In genomic region chr1:110554871-110555801, GRCh38 we compare ENCODE assay signal across 8 cellular contexts. TPM values are rescaled to one million over a fixed set of nuclear protein-coding genes. Genes with fewer than 3 reads are reported as not detected.
A peak's percentile ranks its signal among the peaks of the same experiment; 100 is the strongest.
DNase-seq lines count a peak whose midpoint lies in the region; ATAC-seq and TF ChIP-seq lines count a peak whose summit lies in the region.

No MANE protein-coding gene starts in this region.

- H3F3A ChIP-seq in GM23248 (ENCODE audit: insufficient read depth) = no peaks in the 10 kb centered on the region

- peak; percentile 73 for ATAC-seq in left colon

- no peak overlapping the region for H3K9ac ChIP-seq in GM23248

- H3K9me3 ChIP-seq in AG04450 (ENCODE audit: control insufficient read depth, insufficient read depth, low read length) = no peaks in the 10 kb centered on the region
- no peaks in the 10 kb centered on the region for H3K9me3 ChIP-seq in GM23248 (ENCODE audit: low read depth)

- DNase-seq in AG04450 (ENCODE audit: low read depth, low spot score) (no peak), GM23248 (peak; percentile 56), cerebellar cortex (ENCODE audit: low spot score) (peak; percentile 54), left colon (peak in 1 of 2 donors; percentile 40), posterior vena cava (ENCODE audit: low spot score) (no peak), NCI-H510A (lab: John Stamatoyannopoulos, UW) (no peak)
- peak; percentile 43 for DNase-seq in activated CD4-positive, alpha-beta T cell treated with anti-CD3 and anti-CD28 coated beads for 1 hour
- DNase-seq in stimulated activated CD4-positive, alpha-beta T cell treated with anti-CD3 and anti-CD28 coated beads, Interleukin-4, amount 100 ng/mL, for 24 hours = peak; percentile 51

- in situ Hi-C loops in GM23248 (cut with MboI) = no loop called here

- H3K27me3 ChIP-seq in AG04450 (ENCODE audit: control insufficient read depth, insufficient read depth, low read length) = peaks cover 36% of the 10 kb centered on the region
- peaks cover 19% of the 10 kb centered on the region for H3K27me3 ChIP-seq in GM23248 (replicated peaks; ENCODE audit: insufficient read depth)

- H3K36me3 ChIP-seq in GM23248 (ENCODE audit: low read depth) = no peaks in the 10 kb centered on the region

- intact Hi-C loops in left colon (cut with DNase I, micrococcal nuclease) = loop anchor here in 1 of 2 donors (5.0 kb wide), 1 partner anchor 62 kb away; no protein-coding TSS in a partner anchor
- intact Hi-C loops in posterior vena cava (cut with DNase I) = loop anchor here (5.0 to 10.0 kb wide), 2 partner anchors 50 to 62 kb away; partner anchors contain the start of gene KCNA2 (in 1 of the 2)

- H4K20me1 ChIP-seq in GM23248 (ENCODE audit: insufficient read depth) = no peaks in the 10 kb centered on the region

- H3K79me2 ChIP-seq in GM23248 (ENCODE audit: insufficient read depth) = no peaks in the 10 kb centered on the region

- no peaks in the 10 kb centered on the region for H3K4me1 ChIP-seq in GM23248 (ENCODE audit: insufficient read depth)

- no peak overlapping the region for H2AFZ ChIP-seq in GM23248

- H3K9me2 ChIP-seq in GM23248 (ENCODE audit: insufficient read depth) = no peaks in the 10 kb centered on the region

- H3K4me3 ChIP-seq in AG04450 (ENCODE audit: low read depth, low read length) (no peak overlapping the region; the same call in 1 of the 2 replicates), GM23248 (no peak overlapping the region)

- H3K27ac ChIP-seq in AG04450 (ENCODE audit: low read depth, low read length) (no peak overlapping the region), GM23248 (no peak overlapping the region)

- 10 to 13% methylated on average over 39 to 45 of the region's 53 CpGs for WGBS in GM23248 (ENCODE audit: low coverage in 1 of 2, low lambda C conversion rate in 2 of 2, missing lambda C conversion rate in 2 of 2), 2 experiments

- POLR2A ChIA-PET in AG04450 (lab: Yijun Ruan, JAX) = no interaction called here

- CTCF ChIA-PET in AG04450 (lab: Charles Lee) = interaction anchor here (0.6 to 1.4 kb wide), 8 partner anchors 10 to 61 kb away, joined by 3 to 6 read pairs (median 3); no protein-coding TSS in a partner anchor

- no peak overlapping the region for H3K4me2 ChIP-seq in GM23248 (ENCODE audit: unreplicated experiment)

- peak; percentile 55 for TF ChIP-seq CTCF in AG04450 (IDR thresholded peaks at IDR 0.05; ENCODE audit: low read depth, low read length)

RNA-seq across cellular contexts. Expression of gene KCNA10, which starts 36.2 kb away (rescaled TPM):
- polyA plus RNA-seq in AG04450 (2011; rRNA removed) = not detected in 2 replicates
- not detected in 2 replicates for polyA minus RNA-seq in AG04450 (2011; rRNA and poly(A)+ RNA removed)
- total RNA-seq in GM23248 (2014; rRNA removed; shearing (Covaris generic)) = not detected in 2 replicates
- polyA plus RNA-seq in GM23248 (2016; fragmentation: Nextera tagmentation; extraction: Ambion mirVana) = not detected in 2 replicates
- not detected for total RNA-seq in left colon
- not detected for total RNA-seq in posterior vena cava

RNA-seq across cellular contexts. Expression of gene KCNA2, which starts 51.0 kb away (rescaled TPM):
- not detected in 2 replicates for polyA plus RNA-seq in AG04450 (2011; rRNA removed)
- not detected in 2 replicates for polyA minus RNA-seq in AG04450 (2011; rRNA and poly(A)+ RNA removed)
- not detected in 2 replicates for total RNA-seq in GM23248 (2014; rRNA removed; shearing (Covaris generic))
- polyA plus RNA-seq in GM23248 (2016; fragmentation: Nextera tagmentation; extraction: Ambion mirVana) = not detected in 2 replicates
- 1 to 10 TPM in 1 of 2 donors, under 1 TPM in 1; 0.27 to 1.0 TPM for total RNA-seq in left colon
- 1 to 10 TPM in 1 of 2 donors, under 1 TPM in 1; 1.00 to 2.7 TPM for total RNA-seq in posterior vena cava

Comparison
In these comparisons a context has a peak if more than half of its experiments do, and no peak if none do; other contexts are left out.
1. DNase-seq: peak in GM23248 (single experiment), activated CD4-positive, alpha-beta T cell treated with anti-CD3 and anti-CD28 coated beads for 1 hour (single experiment), cerebellar cortex (single experiment) and stimulated activated CD4-positive, alpha-beta T cell treated with anti-CD3 and anti-CD28 coated beads, Interleukin-4, amount 100 ng/mL, for 24 hours (single experiment); none in AG04450 (single experiment), posterior vena cava (single experiment) and NCI-H510A (single experiment).